Comparison of ENCODE assay signal across 14 cellular contexts in the genomic region with DNA sequence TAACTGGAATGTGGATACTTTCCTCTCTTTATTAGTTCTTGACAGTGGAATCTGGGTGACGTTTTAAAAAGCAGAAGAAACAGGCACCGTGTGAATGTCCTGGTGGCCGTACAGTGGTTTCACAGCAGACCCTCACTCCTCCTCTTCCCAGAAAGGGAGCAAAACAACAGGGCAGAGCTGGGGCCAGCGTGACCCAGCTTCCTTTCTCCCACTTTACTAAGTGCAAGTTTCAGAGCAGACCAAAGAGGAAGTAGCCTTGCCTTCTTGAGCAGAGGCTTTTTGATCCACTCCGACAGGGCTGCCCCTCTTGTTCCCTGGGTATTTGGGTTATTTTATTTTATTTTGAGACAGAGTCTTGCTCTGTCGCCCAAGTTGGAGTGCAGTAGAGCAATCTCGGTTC. TPM values are rescaled to one million over a fixed set of nuclear protein-coding genes. Genes with fewer than 3 reads are reported as not detected.
DNase-seq lines count a peak whose midpoint lies in the region; ATAC-seq and FAIRE-seq lines count a peak whose summit lies in the region.
"Had no signal": no experiment of that assay in that cellular context is flagged by ENCODE, and none has a peak within 500 bp of the region (broad histone marks: within the 10 kb centered on the region; RNA-seq: fewer than 3 reads in every experiment).

No MANE protein-coding gene starts in this region.

- H3K4me3 ChIP-seq in Karpas-422 (ENCODE audit: low read length): no peak overlapping the region

- H3K9me3 Mint-ChIP-seq in stimulated activated naive CD8-positive, alpha-beta T cell treated with anti-CD3 and anti-CD28 coated beads, Interleukin-15, amount 100 ng/mL, for 72 hours: no peaks in the 10 kb centered on the region

- no peaks in the 10 kb centered on the region for H3K27me3 Mint-ChIP-seq in stimulated activated naive CD8-positive, alpha-beta T cell treated with anti-CD3 and anti-CD28 coated beads, Interleukin-15, amount 100 ng/mL, for 72 hours

- no peaks in the 10 kb centered on the region for H3K79me2 ChIP-seq in Karpas-422 (ENCODE audit: low read length)

- peaks cover 20% of the 10 kb centered on the region for H3K4me1 Mint-ChIP-seq in stimulated activated naive CD8-positive, alpha-beta T cell treated with anti-CD3 and anti-CD28 coated beads, Interleukin-15, amount 100 ng/mL, for 72 hours

- H4K20me1 ChIP-seq in Karpas-422 (ENCODE audit: insufficient read depth, low read depth, low read length): no peaks in the 10 kb centered on the region

- H3K9me2 ChIP-seq in Karpas-422 (replicated peaks; ENCODE audit: insufficient read depth, low read length): no peaks in the 10 kb centered on the region

- H3K36me3 ChIP-seq in Karpas-422 (ENCODE audit: insufficient read depth, low read length): no peaks in the 10 kb centered on the region

- no peak overlapping the region for H3K27ac ChIP-seq in Karpas-422 (ENCODE audit: low read length)

- H3K9me3 ChIP-seq in Karpas-422 (ENCODE audit: low read length): no peaks in the 10 kb centered on the region

- H3K4me3 Mint-ChIP-seq in stimulated activated naive CD8-positive, alpha-beta T cell treated with anti-CD3 and anti-CD28 coated beads, Interleukin-15, amount 100 ng/mL, for 72 hours: no peak overlapping the region

- no peak overlapping the region for H3K4me2 ChIP-seq in Karpas-422 (ENCODE audit: low read depth, low read length, poor library complexity, severe bottlenecking)

- no peaks in the 10 kb centered on the region for H3K4me1 ChIP-seq in Karpas-422 (ENCODE audit: low read length)

- no peak overlapping the region for H3K9ac ChIP-seq in Karpas-422 (ENCODE audit: low read length)

- peak; percentile 72 for FAIRE-seq in GM19239 (lab: Jason Lieb, UNC)

- no peaks in the 10 kb centered on the region for H3K27me3 ChIP-seq in Karpas-422 (ENCODE audit: low read length)

- DNase-seq in Ammon's horn (ENCODE audit: low spot score) (peak; percentile 57), GM19239 (ENCODE audit: insufficient read length, low spot score) (peak; percentile 54), SKM-1 (lab: John Stamatoyannopoulos, UW; ENCODE audit: unreplicated experiment) (peak; percentile 25), left lobe of liver (ENCODE audit: low spot score) (no peak), Karpas-422 (no peak)
- no peak for DNase-seq in stimulated activated naive CD8-positive, alpha-beta T cell treated with anti-CD3 and anti-CD28 coated beads, Interleukin-15, amount 100 ng/mL, for 72 hours
- DNase-seq: cortex of kidney; GOT3; MM.1S; NCI-H2227 treated with DMSO at 0.1 percent for 48 hours; RPMI8226; stimulated activated CD4-positive, alpha-beta T cell treated with anti-CD3 and anti-CD28 coated beads, Interleukin-2, amount 100 ng/mL, for 24 hours had no signal

- peak overlapping the region in 1 of 2 donors; percentile 22 for H3K27ac Mint-ChIP-seq in stimulated activated naive CD8-positive, alpha-beta T cell treated with anti-CD3 and anti-CD28 coated beads, Interleukin-15, amount 100 ng/mL, for 72 hours

- H2AFZ ChIP-seq in Karpas-422 (ENCODE audit: low read length): no peak overlapping the region

- ATAC-seq in left lobe of liver (peak; percentile 44), HG03175 (IDR thresholded peaks at IDR 0.05; ENCODE audit: unreplicated experiment) (no peak), GM21423 (IDR thresholded peaks at IDR 0.05; ENCODE audit: unreplicated experiment) (no peak)
- no peak for ATAC-seq in stimulated activated naive CD8-positive, alpha-beta T cell treated with anti-CD3 and anti-CD28 coated beads, Interleukin-15, amount 100 ng/mL, for 72 hours

RNA-seq across cellular contexts. Expression of gene C19orf33, which starts 19.6 kb away (rescaled TPM):
- total RNA-seq in left lobe of liver: 0.40 TPM
- total RNA-seq in Karpas-422 (2014; rRNA removed; shearing (Covaris generic); ENCODE audit: low replicate concordance): not detected in 2 replicates

RNA-seq across cellular contexts. Expression of gene SPINT2, which starts 20.0 kb away (rescaled TPM):
- 7.3 TPM for total RNA-seq in left lobe of liver
- 0.22 and 1.7 TPM in 2 replicates for total RNA-seq in Karpas-422 (2014; rRNA removed; shearing (Covaris generic); ENCODE audit: low replicate concordance)

RNA-seq across cellular contexts. Expression of gene PPP1R14A, which starts 28.2 kb away (rescaled TPM):
- 3.9 TPM for total RNA-seq in left lobe of liver
- total RNA-seq in Karpas-422 (2014; rRNA removed; shearing (Covaris generic); ENCODE audit: low replicate concordance): not detected in 2 replicates

RNA-seq across cellular contexts. Expression of gene YIF1B, which starts 31.3 kb away (rescaled TPM):
- total RNA-seq in left lobe of liver: 41.7 TPM
- total RNA-seq in Karpas-422 (2014; rRNA removed; shearing (Covaris generic); ENCODE audit: low replicate concordance): 31.0 and 58.0 TPM in 2 replicates

RNA-seq across cellular contexts. Expression of gene KCNK6, which starts 35.2 kb away (rescaled TPM):
- 1.4 TPM for total RNA-seq in left lobe of liver
- not detected in 2 replicates for total RNA-seq in Karpas-422 (2014; rRNA removed; shearing (Covaris generic); ENCODE audit: low replicate concordance)

Comparison
In these comparisons a context has a peak if more than half of its experiments do, and no peak if none do; other contexts are left out.
1. DNase-seq: peak in Ammon's horn (single experiment), GM19239 (single experiment) and SKM-1 (single experiment); none in left lobe of liver (single experiment), Karpas-422 (single experiment) and stimulated activated naive CD8-positive, alpha-beta T cell treated with anti-CD3 and anti-CD28 coated beads, Interleukin-15, amount 100 ng/mL, for 72 hours (0 of 2).